In the genomic region with DNA sequence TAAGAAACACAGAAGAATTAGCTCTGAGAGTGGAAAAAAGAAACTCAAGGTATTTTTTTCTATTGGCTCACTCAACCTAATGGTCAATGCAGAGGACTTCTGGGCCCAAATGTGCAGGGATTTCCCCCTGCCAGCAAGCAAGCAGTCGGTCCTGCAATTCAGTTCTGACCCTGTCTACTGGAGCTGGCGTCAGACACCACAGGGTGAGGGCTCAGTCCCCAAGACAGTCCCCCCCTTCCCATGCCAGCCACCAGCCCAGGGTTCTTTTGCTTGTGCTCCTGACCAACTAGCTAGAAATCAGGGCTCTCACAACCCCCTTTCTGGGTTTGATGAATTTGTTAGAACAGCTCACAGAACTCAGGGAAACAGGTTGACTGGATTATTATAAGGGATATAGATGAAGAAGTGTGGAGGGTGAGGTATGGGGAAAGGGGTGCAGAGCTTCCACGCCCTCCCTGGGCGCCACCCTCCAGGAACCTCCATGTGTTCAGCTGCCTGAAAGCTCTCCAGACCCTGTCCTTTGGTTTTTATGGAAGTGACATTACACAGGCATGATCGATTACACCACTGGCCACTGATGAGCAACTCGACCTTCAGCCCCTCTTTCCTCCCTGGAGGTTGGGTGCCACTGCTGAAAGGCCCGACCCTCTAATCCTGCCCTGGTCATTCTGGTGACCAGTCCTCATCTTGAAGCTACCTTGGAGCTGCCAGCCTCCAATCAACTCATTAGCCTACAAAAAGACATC, we compare ENCODE assay signal across 12 cellular contexts. TPM values are rescaled to one million over a fixed set of nuclear protein-coding genes. Genes with fewer than 3 reads are reported as not detected.
DNase-seq lines count a peak whose midpoint lies in the region; ATAC-seq and TF ChIP-seq lines count a peak whose summit lies in the region.
"Had no signal": no experiment of that assay in that cellular context is flagged by ENCODE, and none has a peak within 500 bp of the region (broad histone marks: within the 10 kb centered on the region; RNA-seq: fewer than 3 reads in every experiment).

No MANE protein-coding gene starts in this region.

- intact Hi-C loops in activated T-helper 2 cell treated with anti-CD3 and anti-CD28 coated beads, Interferon-gamma antibody, Interleukin-2, Interleukin-4, amounts not matched to agents 10 μg/mL and 5 μg/mL and 100 μg/mL, durations not matched to agents 14 hours and 24 hours and 36 hours (cut with micrococcal nuclease), result no loop called here
- intact Hi-C loops in left lung (cut with DNase I), result no loop called here

- peaks cover 5% of the 10 kb centered on the region; the same call in 1 of the 2 replicates for H4K20me1 ChIP-seq in Karpas-422 (ENCODE audit: insufficient read depth, low read depth, low read length)

- H2AFZ ChIP-seq in Karpas-422 (ENCODE audit: low read length), result no peak overlapping the region

- H3K27me3 Mint-ChIP-seq in activated T-cell treated with anti-CD3 and anti-CD28 coated beads, Interleukin-2, amount 50 U/mL, for 24 hours, result no peaks in the 10 kb centered on the region
- no peaks in the 10 kb centered on the region for H3K27me3 Mint-ChIP-seq in activated T-helper 2 cell treated with anti-CD3 and anti-CD28 coated beads, Interferon-gamma antibody, Interleukin-2, Interleukin-4, amounts not matched to agents 10 μg/mL and 5 μg/mL and 100 μg/mL, durations not matched to agents 14 hours and 24 hours and 36 hours (ENCODE audit: low read depth)

- H3K36me3 ChIP-seq in left lung, result peaks cover 0 to 99% of the 10 kb centered on the region in 2 donors
- peaks cover 29% of the 10 kb centered on the region; the same call in 1 of the 2 replicates for H3K36me3 ChIP-seq in Karpas-422 (ENCODE audit: insufficient read depth, low read length)

- H3K4me2 ChIP-seq in Karpas-422 (ENCODE audit: low read depth, low read length, poor library complexity, severe bottlenecking), result no peak overlapping the region

- peaks cover 91% of the 10 kb centered on the region for H3K4me1 Mint-ChIP-seq in activated T-cell treated with anti-CD3 and anti-CD28 coated beads, Interleukin-2, amount 50 U/mL, for 24 hours (ENCODE audit: low read depth)
- H3K4me1 Mint-ChIP-seq in activated T-helper 2 cell treated with anti-CD3 and anti-CD28 coated beads, Interferon-gamma antibody, Interleukin-2, Interleukin-4, amounts not matched to agents 10 μg/mL and 5 μg/mL and 100 μg/mL, durations not matched to agents 14 hours and 24 hours and 36 hours (ENCODE audit: low read depth), result peaks cover 71% of the 10 kb centered on the region

- no peak overlapping the region for H3K9ac ChIP-seq in Karpas-422 (ENCODE audit: low read length)

- no peak for ATAC-seq in left lung
- ATAC-seq in HG03432 (IDR thresholded peaks at IDR 0.05; ENCODE audit: unreplicated experiment), result no peak

- H3K27me3 ChIP-seq in left lung (no peaks in the 10 kb centered on the region), Karpas-422 (ENCODE audit: low read length) (no peaks in the 10 kb centered on the region)
- H3K27me3 ChIP-seq: cardiac muscle cell had no signal

- H3K4me3 ChIP-seq in left lung (no peak overlapping the region), Karpas-422 (ENCODE audit: low read length) (no peak overlapping the region)
- H3K4me3 ChIP-seq: cardiac muscle cell, lung had no signal

- H3K4me1 ChIP-seq in left lung (peaks cover 0 to 64% of the 10 kb centered on the region in 2 donors), Karpas-422 (ENCODE audit: low read length) (no peaks in the 10 kb centered on the region)

- peaks cover 98% of the 10 kb centered on the region for H3K36me3 Mint-ChIP-seq in activated T-cell treated with anti-CD3 and anti-CD28 coated beads, Interleukin-2, amount 50 U/mL, for 24 hours (ENCODE audit: low read depth)
- peaks cover 97% of the 10 kb centered on the region for H3K36me3 Mint-ChIP-seq in activated T-helper 2 cell treated with anti-CD3 and anti-CD28 coated beads, Interferon-gamma antibody, Interleukin-2, Interleukin-4, amounts not matched to agents 10 μg/mL and 5 μg/mL and 100 μg/mL, durations not matched to agents 14 hours and 24 hours and 36 hours (ENCODE audit: low read depth)

- no peaks in the 10 kb centered on the region for H3K79me2 ChIP-seq in Karpas-422 (ENCODE audit: low read length)

- peak overlapping the region; percentile 97 for H3K27ac Mint-ChIP-seq in activated T-cell treated with anti-CD3 and anti-CD28 coated beads, Interleukin-2, amount 50 U/mL, for 24 hours
- H3K27ac Mint-ChIP-seq in activated T-helper 2 cell treated with anti-CD3 and anti-CD28 coated beads, Interferon-gamma antibody, Interleukin-2, Interleukin-4, amounts not matched to agents 10 μg/mL and 5 μg/mL and 100 μg/mL, durations not matched to agents 14 hours and 24 hours and 36 hours, result peak overlapping the region; percentile 95

- peak; percentile 35 for DNase-seq in activated T-cell treated with anti-CD3 and anti-CD28 coated beads, Interleukin-2, amount 50 U/mL, for 24 hours
- no peak for DNase-seq in activated T-cell treated with anti-CD3 and anti-CD28 coated beads, Interleukin-2, amount 50 U/mL, for 48 hours
- DNase-seq in activated T-helper 2 cell treated with anti-CD3 and anti-CD28 coated beads, Interferon-gamma antibody, Interleukin-2, Interleukin-4, amounts not matched to agents 10 μg/mL and 5 μg/mL and 100 μg/mL, durations not matched to agents 14 hours and 24 hours and 36 hours (ENCODE audit: low spot score), result no peak
- DNase-seq in left lung (peak in 1 of 2 donors; percentile 17), NCI-H2107 treated with DMSO at 0.1 percent for 48 hours (lab: John Stamatoyannopoulos, UW; ENCODE audit: unreplicated experiment) (no peak), Karpas-422 (no peak)
- DNase-seq: NCI-H1105, NCI-H748 treated with DMSO at 0.1 percent for 48 hours had no signal

- no peak for TF ChIP-seq CTCF in left lung (IDR thresholded peaks at IDR 0.05)

- peak overlapping the region; percentile 67 for H3K4me3 Mint-ChIP-seq in activated T-cell treated with anti-CD3 and anti-CD28 coated beads, Interleukin-2, amount 50 U/mL, for 24 hours
- peak overlapping the region; percentile 57 for H3K4me3 Mint-ChIP-seq in activated T-helper 2 cell treated with anti-CD3 and anti-CD28 coated beads, Interferon-gamma antibody, Interleukin-2, Interleukin-4, amounts not matched to agents 10 μg/mL and 5 μg/mL and 100 μg/mL, durations not matched to agents 14 hours and 24 hours and 36 hours (ENCODE audit: low read depth)

- H3K9me3 ChIP-seq in left lung, result no peaks in the 10 kb centered on the region
- no peaks in the 10 kb centered on the region for H3K9me3 ChIP-seq in Karpas-422 (ENCODE audit: low read length)

- no peaks in the 10 kb centered on the region for H3K9me3 Mint-ChIP-seq in activated T-cell treated with anti-CD3 and anti-CD28 coated beads, Interleukin-2, amount 50 U/mL, for 24 hours
- H3K9me3 Mint-ChIP-seq in activated T-helper 2 cell treated with anti-CD3 and anti-CD28 coated beads, Interferon-gamma antibody, Interleukin-2, Interleukin-4, amounts not matched to agents 10 μg/mL and 5 μg/mL and 100 μg/mL, durations not matched to agents 14 hours and 24 hours and 36 hours, result no peaks in the 10 kb centered on the region

- H3K9me2 ChIP-seq in Karpas-422 (replicated peaks; ENCODE audit: insufficient read depth, low read length), result no peaks in the 10 kb centered on the region

- H3K27ac ChIP-seq in left lung (peak overlapping the region; percentile 74 to 75), temporal lobe (ENCODE audit: low read depth, low read length) (peak overlapping the region; percentile 100), Karpas-422 (ENCODE audit: low read length) (no peak overlapping the region)
- H3K27ac ChIP-seq: cardiac muscle cell had no signal

RNA-seq across cellular contexts. Expression of a gene that starts 22.5 kb away (rescaled TPM):
- total RNA-seq in activated T-helper 2 cell treated with anti-CD3 and anti-CD28 coated beads, Interferon-gamma antibody, Interleukin-2, Interleukin-4, amounts not matched to agents 10 μg/mL and 5 μg/mL and 100 μg/mL, durations not matched to agents 14 hours and 24 hours and 36 hours, result 11.0 and 13.7 TPM in 2 replicates
- total RNA-seq in left lung (1 to 10 TPM; 3.9 to 6.7 TPM), temporal lobe (9.6 TPM)
- total RNA-seq in Karpas-422 (2014; rRNA removed; shearing (Covaris generic); ENCODE audit: low replicate concordance), result 0.29 and 1.0 TPM in 2 replicates

RNA-seq across cellular contexts. Expression of a gene that starts 48.8 kb away (rescaled TPM):
- total RNA-seq in activated T-helper 2 cell treated with anti-CD3 and anti-CD28 coated beads, Interferon-gamma antibody, Interleukin-2, Interleukin-4, amounts not matched to agents 10 μg/mL and 5 μg/mL and 100 μg/mL, durations not matched to agents 14 hours and 24 hours and 36 hours, result 8.8 and 11.4 TPM in 2 replicates
- total RNA-seq in left lung, result 10 to 100 TPM in 1 of 2 donors, 1 to 10 TPM in 1; 8.8 to 10.8 TPM
- total RNA-seq in temporal lobe, result 20.7 TPM
- total RNA-seq in Karpas-422 (2014; rRNA removed; shearing (Covaris generic); ENCODE audit: low replicate concordance), result 3.1 and 14.9 TPM in 2 replicates
